2 cellular contexts compared by ENCODE assay signal in the genomic region with DNA sequence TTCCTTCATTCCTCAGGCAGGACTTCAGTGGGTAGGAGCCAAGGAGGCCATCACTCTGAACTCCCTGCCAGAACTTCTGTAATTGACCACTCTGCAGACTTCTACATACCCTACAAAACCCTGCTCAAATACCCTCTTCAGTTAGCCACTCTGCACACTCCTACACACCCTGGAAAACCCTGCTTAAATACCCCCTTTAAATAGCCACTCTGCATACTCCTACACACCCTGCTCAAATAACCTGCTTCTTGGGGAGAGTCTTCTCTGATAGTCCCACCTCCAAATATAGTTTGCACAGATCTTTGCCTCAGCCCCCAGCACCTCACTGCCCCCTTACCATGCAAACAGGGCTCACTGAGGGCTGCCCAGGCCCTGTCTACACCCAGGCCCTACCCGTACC.
A peak's percentile ranks its signal among the peaks of the same experiment; 100 is the strongest.
TF ChIP-seq lines count a peak whose summit lies in the region.

No MANE protein-coding gene starts in this region.

TF ChIP-seq in SK-N-SH treated with all-trans-retinoic acid at 6 μM for 48 hours, 23 proteins besides CTCF, POLR2A, EP300 and RAD21:
- TF ChIP-seq ZNF565 (CRISPR knock-in tag; conservative IDR thresholded peaks at IDR 0.05; ENCODE audit: low read depth) (no peak), ZFP3 (CRISPR knock-in tag; IDR thresholded peaks at IDR 0.05) (peak; percentile 92)

TF ChIP-seq in SK-N-SH, 30 proteins besides CTCF, POLR2A, EP300 and RAD21:
- no peak for TF ChIP-seq SMC3 (IDR thresholded peaks at IDR 0.05; ENCODE audit: low read depth, low read length)
- TF ChIP-seq, protein P1, sequence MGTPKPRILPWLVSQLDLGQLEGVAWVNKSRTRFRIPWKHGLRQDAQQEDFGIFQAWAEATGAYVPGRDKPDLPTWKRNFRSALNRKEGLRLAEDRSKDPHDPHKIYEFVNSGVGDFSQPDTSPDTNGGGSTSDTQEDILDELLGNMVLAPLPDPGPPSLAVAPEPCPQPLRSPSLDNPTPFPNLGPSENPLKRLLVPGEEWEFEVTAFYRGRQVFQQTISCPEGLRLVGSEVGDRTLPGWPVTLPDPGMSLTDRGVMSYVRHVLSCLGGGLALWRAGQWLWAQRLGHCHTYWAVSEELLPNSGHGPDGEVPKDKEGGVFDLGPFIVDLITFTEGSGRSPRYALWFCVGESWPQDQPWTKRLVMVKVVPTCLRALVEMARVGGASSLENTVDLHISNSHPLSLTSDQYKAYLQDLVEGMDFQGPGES (IDR thresholded peaks at IDR 0.05; ENCODE audit: low read depth, low read length) = no peak
- TF ChIP-seq, protein P2, sequence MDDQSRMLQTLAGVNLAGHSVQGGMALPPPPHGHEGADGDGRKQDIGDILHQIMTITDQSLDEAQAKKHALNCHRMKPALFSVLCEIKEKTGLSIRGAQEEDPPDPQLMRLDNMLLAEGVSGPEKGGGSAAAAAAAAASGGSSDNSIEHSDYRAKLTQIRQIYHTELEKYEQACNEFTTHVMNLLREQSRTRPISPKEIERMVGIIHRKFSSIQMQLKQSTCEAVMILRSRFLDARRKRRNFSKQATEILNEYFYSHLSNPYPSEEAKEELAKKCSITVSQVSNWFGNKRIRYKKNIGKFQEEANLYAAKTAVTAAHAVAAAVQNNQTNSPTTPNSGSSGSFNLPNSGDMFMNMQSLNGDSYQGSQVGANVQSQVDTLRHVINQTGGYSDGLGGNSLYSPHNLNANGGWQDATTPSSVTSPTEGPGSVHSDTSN (IDR thresholded peaks at IDR 0.05) = no peak
